ENCODE assay signal across 8 cellular contexts in the genomic region with DNA sequence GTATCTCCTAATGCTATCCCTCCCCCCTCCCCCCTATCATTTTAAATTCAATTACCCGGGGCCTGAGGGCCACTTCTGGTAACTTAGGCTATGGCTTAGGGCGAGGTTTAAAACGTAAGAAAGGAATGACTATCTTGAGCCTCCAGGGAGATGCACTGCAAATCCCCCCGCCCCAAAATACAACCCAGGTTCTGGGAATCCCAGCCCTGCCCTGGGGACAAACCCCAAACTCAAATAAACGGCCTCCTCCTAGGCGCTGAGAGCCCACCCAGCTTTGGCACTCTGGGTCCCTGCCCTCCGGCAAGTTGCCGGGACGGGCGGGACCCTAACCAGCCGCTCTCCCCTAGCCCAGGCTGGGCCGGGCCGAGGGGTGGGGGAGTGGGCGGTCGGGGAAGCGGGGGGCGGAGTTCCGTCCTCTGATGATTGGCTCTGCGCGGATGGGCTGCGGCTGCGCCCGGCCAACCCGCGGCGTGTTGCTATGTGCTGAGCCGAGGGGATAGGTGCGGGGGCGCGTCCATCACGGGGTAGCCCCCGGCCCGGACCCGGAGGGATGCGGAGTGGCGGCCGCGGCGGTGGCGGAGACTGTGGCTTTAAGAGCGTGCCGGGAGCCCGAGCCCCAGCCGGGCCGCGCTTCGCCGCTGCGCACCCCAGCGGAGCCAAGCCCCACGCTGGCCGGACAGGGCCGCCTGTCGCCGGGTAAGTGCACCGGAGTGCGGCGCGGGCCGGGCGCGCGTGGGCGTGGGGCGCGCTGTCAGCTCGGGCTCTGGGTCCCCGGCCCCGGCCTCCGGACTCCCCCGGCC. TPM values are rescaled to one million over a fixed set of nuclear protein-coding genes. Genes with fewer than 3 reads are reported as not detected.
DNase-seq lines count a peak whose midpoint lies in the region; ATAC-seq and TF ChIP-seq lines count a peak whose summit lies in the region.

A gene with protein sequence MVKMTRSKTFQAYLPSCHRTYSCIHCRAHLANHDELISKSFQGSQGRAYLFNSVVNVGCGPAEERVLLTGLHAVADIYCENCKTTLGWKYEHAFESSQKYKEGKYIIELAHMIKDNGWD (plus strand): TSS at position 527 of the 800 bp plus-strand sequence. CDS start 21,755 bp downstream, outside the sequence.

- H3K9me3 ChIP-seq in hepatocyte (ENCODE audit: low read depth) (no peaks in the 10 kb centered on the region), uterus (no peaks in the 10 kb centered on the region)

- H3K36me3 ChIP-seq in hepatocyte (replicated peaks; ENCODE audit: insufficient read depth, low read depth) (no peaks in the 10 kb centered on the region), rectal smooth muscle tissue (ENCODE audit: control insufficient read depth, insufficient read depth, low read length) (no peaks in the 10 kb centered on the region), uterus (no peaks in the 10 kb centered on the region)

- H3K27ac ChIP-seq in hepatocyte (peak within 1 kb of the TSS; percentile 95), rectal smooth muscle tissue (ENCODE audit: low read depth, low read length) (peak within 1 kb of the TSS; percentile 95), uterus (peak within 1 kb of the TSS; percentile 95 to 97)

- peak within 1 kb of the TSS; percentile 93 for H2AFZ ChIP-seq in hepatocyte

- peak within 1 kb of the TSS; percentile 98 for H3K4me2 ChIP-seq in hepatocyte

- WGBS in hepatocyte (ENCODE audit: low lambda C conversion rate, missing lambda C conversion rate), result 2% methylated on average over 52 of the region's 71 CpGs

- H3K4me3 ChIP-seq in hepatocyte, result peak within 1 kb of the TSS; percentile 88
- peak within 1 kb of the TSS; percentile 85 for H3K4me3 ChIP-seq in rectal smooth muscle tissue (ENCODE audit: low read length)
- H3K4me3 ChIP-seq in uterus, result peak within 1 kb of the TSS; percentile 84 to 86

- no peak for TF ChIP-seq CTCF in hepatocyte (IDR thresholded peaks at IDR 0.05; ENCODE audit: poor library complexity)
- no peak for TF ChIP-seq CTCF in uterus (IDR thresholded peaks at IDR 0.05)

- peaks cover 31% of the 10 kb centered on the region for H4K20me1 ChIP-seq in hepatocyte (ENCODE audit: insufficient read depth, poor library complexity, severe bottlenecking)

- peak; percentile 89 for ATAC-seq in GM18505 (IDR thresholded peaks at IDR 0.05; ENCODE audit: unreplicated experiment)
- peak; percentile 88 for ATAC-seq in HG02981 (IDR thresholded peaks at IDR 0.05; ENCODE audit: unreplicated experiment)

- peak within 1 kb of the TSS; percentile 52 for H3K9ac ChIP-seq in rectal smooth muscle tissue (ENCODE audit: low read length)

- H3K4me1 ChIP-seq in hepatocyte (ENCODE audit: insufficient read depth) (peaks cover 27% of the 10 kb centered on the region), rectal smooth muscle tissue (ENCODE audit: control insufficient read depth, insufficient read depth, low read length) (peaks cover 29% of the 10 kb centered on the region), uterus (peaks cover 5 to 17% of the 10 kb centered on the region in 2 donors)

- peak; percentile 70 for DNase-seq in NCI-H2081 treated with DMSO at 0.1 percent for 48 hours (lab: John Stamatoyannopoulos, UW)
- DNase-seq in T1000 (lab: John Stamatoyannopoulos, UW), result peak; percentile 85
- peak; percentile 99 for DNase-seq in astrocyte of the hippocampus (ENCODE audit: low read depth, low spot score)
- DNase-seq in hepatocyte (ENCODE audit: low spot score), result peak; percentile 97
- peak; percentile 95 to 97 for DNase-seq in uterus

- peaks cover 43% of the 10 kb centered on the region for H3K79me2 ChIP-seq in hepatocyte

- no peaks in the 10 kb centered on the region for H3K27me3 ChIP-seq in hepatocyte
- H3K27me3 ChIP-seq in rectal smooth muscle tissue (ENCODE audit: control insufficient read depth, insufficient read depth, low read length), result no peaks in the 10 kb centered on the region
- no peaks in the 10 kb centered on the region for H3K27me3 ChIP-seq in uterus

- no peaks in the 10 kb centered on the region for H3K9me2 ChIP-seq in hepatocyte (replicated peaks; ENCODE audit: insufficient read depth)

- TF ChIP-seq POLR2A in GM18505 (IDR thresholded peaks at IDR 0.05; ENCODE audit: borderline replicate concordance, extremely low read depth, insufficient read depth, insufficient read length) (peak; percentile 27), uterus (IDR thresholded peaks at IDR 0.05) (peak; percentile 90 to 94)

- intact Hi-C loops in uterus (cut with DNase I; ENCODE audit: low total_unique reads), result loop anchor here (5.0 kb wide), 1 partner anchor 96 kb away; no protein-coding TSS in a partner anchor

RNA-seq across cellular contexts. Expression of the gene that starts here (rescaled TPM):
- total RNA-seq in hepatocyte (17.5 and 26.0 TPM in 2 replicates), uterus (10 to 100 TPM; 21.2 to 91.7 (median 25.0) TPM)
- polyA plus RNA-seq in hepatocyte, result 20.2 and 21.0 TPM in 2 replicates

Comparison
In these comparisons a context has a peak if more than half of its experiments do, and no peak if none do; other contexts are left out.
1. Peak in every context shown above with its lines: DNase-seq, ATAC-seq, H3K4me3 ChIP-seq and H3K27ac ChIP-seq.